ENCODE assay signal across 8 cellular contexts in the genomic region with DNA sequence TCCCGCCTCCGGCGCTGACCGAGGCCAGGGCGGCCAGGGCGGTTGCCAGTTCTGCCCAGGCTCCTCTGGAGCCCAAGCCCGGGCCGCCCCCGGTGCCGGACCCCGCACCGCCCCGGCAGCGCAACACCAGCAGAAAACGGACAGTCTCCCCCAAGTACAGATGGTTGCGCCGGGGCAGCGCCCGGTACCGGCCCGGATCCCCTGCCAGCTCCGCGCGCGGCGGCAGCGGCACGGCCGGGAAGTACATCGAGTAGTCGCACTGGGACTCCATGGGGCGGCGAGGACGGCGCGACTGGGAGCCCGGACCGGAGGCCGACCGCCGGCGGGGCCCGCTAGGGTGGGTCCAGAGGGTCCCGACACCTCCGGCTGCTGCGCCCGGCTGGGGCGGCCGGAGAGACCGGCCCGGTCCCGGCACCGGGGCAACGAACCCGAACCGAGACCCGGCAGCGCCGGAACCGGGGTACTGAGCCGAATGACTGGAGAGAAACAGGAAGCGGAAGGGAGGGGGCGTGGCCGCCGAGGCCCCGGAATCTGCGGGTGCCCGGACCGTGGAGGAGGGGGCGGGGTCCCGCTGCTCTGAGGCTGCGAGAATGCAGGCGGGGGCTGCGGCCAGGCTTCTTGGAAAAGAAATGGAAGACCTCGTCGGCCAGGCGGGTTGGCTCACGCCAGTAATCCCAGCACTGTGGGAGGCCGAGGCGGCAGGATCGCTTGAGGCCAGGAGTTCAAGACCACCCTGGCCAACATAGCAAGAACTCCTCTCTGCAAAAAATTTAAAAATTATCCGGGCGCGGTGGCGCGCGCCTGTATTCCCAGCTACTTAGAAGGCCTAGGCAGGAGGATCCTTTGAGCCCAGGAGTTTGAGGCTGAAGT. TPM values are rescaled to one million over a fixed set of nuclear protein-coding genes. Genes with fewer than 3 reads are reported as not detected.
A peak's percentile ranks its signal among the peaks of the same experiment; 100 is the strongest.
DNase-seq lines count a peak whose midpoint lies in the region; ATAC-seq and TF ChIP-seq lines count a peak whose summit lies in the region.

A gene with protein sequence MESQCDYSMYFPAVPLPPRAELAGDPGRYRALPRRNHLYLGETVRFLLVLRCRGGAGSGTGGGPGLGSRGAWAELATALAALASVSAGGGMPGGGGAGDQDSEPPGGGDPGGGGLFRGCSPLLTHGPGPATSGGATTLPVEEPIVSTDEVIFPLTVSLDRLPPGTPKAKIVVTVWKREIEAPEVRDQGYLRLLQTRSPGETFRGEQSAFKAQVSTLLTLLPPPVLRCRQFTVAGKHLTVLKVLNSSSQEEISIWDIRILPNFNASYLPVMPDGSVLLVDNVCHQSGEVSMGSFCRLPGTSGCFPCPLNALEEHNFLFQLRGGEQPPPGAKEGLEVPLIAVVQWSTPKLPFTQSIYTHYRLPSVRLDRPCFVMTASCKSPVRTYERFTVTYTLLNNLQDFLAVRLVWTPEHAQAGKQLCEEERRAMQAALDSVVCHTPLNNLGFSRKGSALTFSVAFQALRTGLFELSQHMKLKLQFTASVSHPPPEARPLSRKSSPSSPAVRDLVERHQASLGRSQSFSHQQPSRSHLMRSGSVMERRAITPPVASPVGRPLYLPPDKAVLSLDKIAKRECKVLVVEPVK (minus strand): TSS at position 495 of the 870 bp plus-strand sequence. CDS start 224 bp downstream, at position 271.

- no peak for TF ChIP-seq POLR2A in spleen (IDR thresholded peaks at IDR 0.05)

- H3K4me3 ChIP-seq in cardiac fibroblast (replicated peaks in 1 of 2; ENCODE audit: low read depth in 2 of 2, low read length in 2 of 2) (peak within 1 kb of the TSS; percentile 65 to 71), spleen (peak within 1 kb of the TSS; percentile 73 to 98 (median 91))

- intact Hi-C loops in spleen (cut with DNase I; ENCODE audit: low total_unique reads) = no loop called here

- no peaks in the 10 kb centered on the region for H3K9me3 ChIP-seq in spleen

- H3K27me3 ChIP-seq in spleen (replicated peaks in 1 of 7) = no peaks in the 10 kb centered on the region

- peaks cover 0 to 39% (median 32%) of the 10 kb centered on the region in 6 donors for H3K36me3 ChIP-seq in spleen

- TF ChIP-seq CTCF in cardiac fibroblast (IDR thresholded peaks at IDR 0.05; ENCODE audit: low read depth, low read length) (no peak), spleen (IDR thresholded peaks at IDR 0.05 in 8 of 11, conservative IDR thresholded peaks at IDR 0.05 in 3 of 11) (peak in 4 of 11 experiments; percentile 10 to 26 (median 18))

- ATAC-seq in GM18868 (IDR thresholded peaks at IDR 0.05; ENCODE audit: unreplicated experiment) = peak; percentile 70
- peak; percentile 86 for ATAC-seq in HG03175 (IDR thresholded peaks at IDR 0.05; ENCODE audit: unreplicated experiment)

- WGBS in spleen, 5 donors = 0 to 2% (median 1%) methylated on average over 36 to 87 of the region's 87 CpGs

- peak within 1 kb of the TSS; percentile 88 to 97 (median 95) for H3K27ac ChIP-seq in spleen

- peak; percentile 86 for DNase-seq in A172 (ENCODE audit: low spot score)
- peak; percentile 33 for DNase-seq in NCI-H345 treated with DMSO at 0.1 percent for 48 hours (lab: John Stamatoyannopoulos, UW; ENCODE audit: unreplicated experiment)
- peak; percentile 78 for DNase-seq in activated CD4-positive, CD25-positive, alpha-beta regulatory T cell treated with anti-CD3 and anti-CD28 coated beads, Interleukin-2, amount 50 U/mL, for 16 hours (ENCODE audit: low read depth, low spot score)
- peak; percentile 79 to 89 for DNase-seq in cardiac fibroblast (ENCODE audit: low read depth in 2 of 2)
- DNase-seq in inferior parietal cortex (ENCODE audit: extremely low spot score) = peak; percentile 83
- peak; percentile 99 for DNase-seq in spleen

- peaks cover 10 to 70% (median 47%) of the 10 kb centered on the region in 6 donors for H3K4me1 ChIP-seq in spleen

RNA-seq across cellular contexts. Expression of the gene that starts here (rescaled TPM):
- 9.0 and 11.2 TPM in 2 replicates for total RNA-seq in A172 (2014; rRNA removed; shearing (Covaris generic))
- total RNA-seq in spleen = 10 to 100 TPM; 33.0 to 68.7 (median 48.2) TPM
- polyA plus RNA-seq in spleen = 10 to 100 TPM; 33.0 to 54.5 (median 51.4) TPM

Comparison
In these comparisons a context has a peak if more than half of its experiments do, and no peak if none do; other contexts are left out.
1. Peak in every context shown above with its lines: DNase-seq, ATAC-seq, H3K4me3 ChIP-seq and H3K27ac ChIP-seq.
2. DNase-seq: peak in every context shown above with its lines; median percentile 99 in spleen; 86 in A172; 84 in cardiac fibroblast; 83 in inferior parietal cortex; 78 in activated CD4-positive, CD25-positive, alpha-beta regulatory T cell treated with anti-CD3 and anti-CD28 coated beads, Interleukin-2, amount 50 U/mL, for 16 hours; 33 in NCI-H345 treated with DMSO at 0.1 percent for 48 hours.